28 cellular contexts compared by ENCODE assay signal in the genomic region with DNA sequence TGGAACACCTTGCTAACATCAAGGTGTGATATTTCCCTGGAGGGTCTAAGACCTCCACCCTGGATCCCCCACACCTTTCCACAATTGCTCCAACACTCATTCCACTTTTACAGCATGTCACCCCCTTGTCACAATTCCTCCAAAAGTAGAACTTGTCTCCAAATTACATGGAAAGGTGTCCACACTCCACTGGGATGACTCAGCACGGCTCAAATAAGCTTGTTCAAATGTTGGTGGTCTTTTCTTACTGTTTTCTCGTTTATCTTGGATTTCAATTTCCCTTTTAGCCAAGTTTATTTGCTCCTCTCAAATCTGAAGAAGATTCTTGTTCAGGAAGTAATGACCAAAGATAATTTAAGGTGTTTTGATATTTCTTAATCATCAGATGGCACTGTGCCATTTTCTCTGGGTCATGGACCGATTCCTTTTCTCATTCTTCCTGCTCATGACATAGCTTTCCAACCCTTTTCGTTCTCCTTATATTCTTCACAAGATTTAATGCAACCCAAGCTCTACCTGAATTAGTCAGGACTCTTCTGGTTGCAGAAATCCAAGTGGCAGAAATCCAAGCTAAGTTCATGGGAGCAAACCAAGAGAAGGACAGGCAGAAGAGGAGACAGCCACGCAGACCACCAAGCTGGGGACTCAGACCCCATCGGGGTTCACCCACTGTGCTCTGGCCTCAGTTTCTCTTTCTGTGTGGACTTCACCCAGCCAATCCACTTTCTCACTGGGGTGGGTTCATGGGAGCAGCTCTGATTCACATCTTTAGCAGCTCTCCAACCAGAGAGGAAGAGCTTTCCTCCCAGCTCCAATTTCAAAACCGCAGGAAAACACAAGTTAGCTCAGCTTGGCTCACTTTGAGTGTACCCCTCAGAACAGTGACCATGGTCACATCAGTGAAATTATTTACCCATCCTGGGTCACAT.
DNase-seq lines count a peak whose midpoint lies in the region; ATAC-seq, FAIRE-seq and TF ChIP-seq lines count a peak whose summit lies in the region.
"Had no signal": no experiment of that assay in that cellular context is flagged by ENCODE, and none has a peak within 500 bp of the region (broad histone marks: within the 10 kb centered on the region; RNA-seq: fewer than 3 reads in every experiment).

No MANE protein-coding gene starts in this region.

- H3K4me1 ChIP-seq in K562 (replicated peaks in 1 of 2; ENCODE audit: control insufficient read depth in 2 of 2, insufficient read depth in 2 of 2, low read length in 2 of 2) (peaks cover 6 to 46% of the 10 kb centered on the region in 2 experiments), vagina (peaks cover 6% of the 10 kb centered on the region)

- H3K27me3 Mint-ChIP-seq in glutamatergic neuron (ENCODE audit: unreplicated experiment) (peaks cover 5% of the 10 kb centered on the region), T-helper 17 cell (peaks cover 33% of the 10 kb centered on the region)

- peaks cover 7% of the 10 kb centered on the region for H3K9me3 Mint-ChIP-seq in glutamatergic neuron (ENCODE audit: unreplicated experiment)
- H3K9me3 Mint-ChIP-seq: activated naive CD8-positive, alpha-beta T cell treated with anti-CD3 and anti-CD28 coated beads, Interleukin-2, amount 50 U/mL, for 24 hours; CD8-positive, alpha-beta memory T cell; memory B cell had no signal

- no peaks in the 10 kb centered on the region for H3K9me1 ChIP-seq in K562 (ENCODE audit: control insufficient read depth, insufficient read depth, low read length)

- in situ Hi-C loops in K562 (cut with MboI), result no loop called here

- no peak for TF ChIP-seq EP300 in K562 (IDR thresholded peaks at IDR 0.05; ENCODE audit: low read length)

- ATAC-seq in K562 (no peak), T-helper 17 cell (no peak)
- ATAC-seq: activated CD8-positive, alpha-beta T cell treated with anti-CD3 and anti-CD28 coated beads, Interleukin-2, amount 10 ng/mL, durations not matched to agents 7 days and 5 days; activated naive CD8-positive, alpha-beta T cell treated with anti-CD3 and anti-CD28 coated beads, Interleukin-2, amount 50 U/mL, for 24 hours; left colon; psoas muscle had no signal

- H3K27ac ChIP-seq in K562 (ENCODE audit: extremely low read depth, low read depth, low read length) (no peak overlapping the region), vagina (no peak overlapping the region)
- H3K27ac ChIP-seq: 22Rv1, neutrophil, PC-9, psoas muscle had no signal

- peak; percentile 4 for DNase-seq in NCI-H2107 treated with DMSO at 0.1 percent for 48 hours (lab: John Stamatoyannopoulos, UW; ENCODE audit: unreplicated experiment)
- no peak for DNase-seq in NCI-H2107 (lab: John Stamatoyannopoulos, UW)
- DNase-seq in K562 (ENCODE audit: extremely low read depth in 1 of 4, low spot score in 3 of 4), result no peak
- no peak for DNase-seq in glutamatergic neuron
- DNase-seq in vagina (ENCODE audit: extremely low spot score in 2 of 2), result peak; percentile 75 to 91
- no peak for DNase-seq in stimulated activated naive CD4-positive, alpha-beta T cell treated with Interleukin-2 at 50 U/mL for 16 hours (lab: John Stamatoyannopoulos, UW)
- no peak for DNase-seq in T-helper 17 cell
- DNase-seq in HuH-7.5 (ENCODE audit: low spot score), result no peak
- DNase-seq: activated CD4-positive, CD25-positive, alpha-beta regulatory T cell treated with anti-CD3 and anti-CD28 coated beads, Interleukin-2, amount 50 U/mL, for 72 hours; activated CD8-positive, alpha-beta T cell treated with anti-CD3 and anti-CD28 coated beads, Interleukin-2, amount 10 ng/mL, durations not matched to agents 7 days and 5 days; activated gamma-delta T cell; activated naive CD8-positive, alpha-beta T cell treated with anti-CD3 and anti-CD28 coated beads, Interleukin-2, amount 50 U/mL, for 24 hours; CD8-positive, alpha-beta memory T cell; cortex of kidney; DMS153; GOT3; Kasumi-1; left colon; NCI-H1105 treated with DMSO at 0.1 percent for 48 hours; NCI-H2029 treated with DMSO at 0.1 percent for 48 hours; PC-9; psoas muscle; SHP77 treated with DMSO at 0.1 percent for 48 hours; trophoblast cell had no signal

- H3K4me2 ChIP-seq in K562 (ENCODE audit: insufficient read depth, low read length), result no peak overlapping the region
- H3K4me2 ChIP-seq: PC-9 had no signal

- CTCF ChIA-PET in K562 (lab: Yijun Ruan, JAX; ENCODE audit: low intra/inter-chr PET ratio), result interaction anchor here (0.6 kb wide), 1 partner anchor 503 kb away, joined by 3 read pairs; no protein-coding TSS in a partner anchor

- peak overlapping the region; percentile 49 for H2AFZ ChIP-seq in K562 (ENCODE audit: low read depth, low read length)
- H2AFZ ChIP-seq: PC-9 had no signal

- no peaks in the 10 kb centered on the region for H4K20me1 ChIP-seq in K562 (replicated peaks; ENCODE audit: control insufficient read depth, insufficient read depth, low read length)

- H3K36me3 Mint-ChIP-seq in glutamatergic neuron (ENCODE audit: unreplicated experiment) (peaks cover 4% of the 10 kb centered on the region), T-helper 17 cell (ENCODE audit: low read depth) (peaks cover 3% of the 10 kb centered on the region)
- H3K36me3 Mint-ChIP-seq: CD8-positive, alpha-beta memory T cell; memory B cell had no signal

- no peak overlapping the region for H3K9ac ChIP-seq in K562 (ENCODE audit: insufficient read depth in 1 of 2, low read depth in 2 of 2, low read length in 2 of 2)

- H3K36me3 ChIP-seq in K562 (ENCODE audit: control insufficient read depth, insufficient read depth, low read length), result no peaks in the 10 kb centered on the region
- H3K36me3 ChIP-seq in vagina, result no peaks in the 10 kb centered on the region
- H3K36me3 ChIP-seq: neutrophil had no signal

- TF ChIP-seq POLR2A in K562 (conservative IDR thresholded peaks at IDR 0.05) (no peak), vagina (IDR thresholded peaks at IDR 0.05) (no peak)

- no peak for TF ChIP-seq RAD21 in K562 (CRISPR knock-in tag; conservative IDR thresholded peaks at IDR 0.05 in 1 of 2, IDR thresholded peaks at IDR 0.05 in 1 of 2)

- POLR2A ChIA-PET in K562 (lab: Yijun Ruan, JAX), result interaction anchor here (0.6 to 1.5 kb wide), 6 partner anchors 10 to 769 kb away, joined by 3 to 4 read pairs (median 3); no protein-coding TSS in a partner anchor

- intact Hi-C loops in K562 (cut with micrococcal nuclease), result no loop called here
- intact Hi-C loops in vagina (cut with DNase I), result loop anchor here (10.0 kb wide), 1 partner anchor 109 kb away; a partner anchor contains a TSS

- no peak for FAIRE-seq in K562 (lab: Jason Lieb, UNC)
- FAIRE-seq: GM18507 had no signal

- no peak overlapping the region for H3K4me3 Mint-ChIP-seq in glutamatergic neuron (ENCODE audit: unreplicated experiment)
- H3K4me3 Mint-ChIP-seq in T-helper 17 cell, result no peak overlapping the region
- H3K4me3 Mint-ChIP-seq: activated CD8-positive, alpha-beta T cell treated with anti-CD3 and anti-CD28 coated beads, Interleukin-2, amount 10 ng/mL, durations not matched to agents 7 days and 5 days; activated naive CD8-positive, alpha-beta T cell treated with anti-CD3 and anti-CD28 coated beads, Interleukin-2, amount 50 U/mL, for 24 hours; CD8-positive, alpha-beta memory T cell; memory B cell had no signal

- no peaks in the 10 kb centered on the region for H3K79me2 ChIP-seq in K562 (ENCODE audit: control insufficient read depth, insufficient read depth, low read length)

- H3K4me1 Mint-ChIP-seq in glutamatergic neuron (ENCODE audit: low read depth, unreplicated experiment) (peaks cover 25% of the 10 kb centered on the region), T-helper 17 cell (no peaks in the 10 kb centered on the region)
- H3K4me1 Mint-ChIP-seq: activated naive CD8-positive, alpha-beta T cell treated with anti-CD3 and anti-CD28 coated beads, Interleukin-2, amount 50 U/mL, for 24 hours; CD8-positive, alpha-beta memory T cell; memory B cell had no signal

- H3K27me3 ChIP-seq in K562 (ENCODE audit: control insufficient read depth in 2 of 2, insufficient read depth in 2 of 2, low read length in 2 of 2), result no peaks in the 10 kb centered on the region
- H3K27me3 ChIP-seq in vagina, result no peaks in the 10 kb centered on the region
- H3K27me3 ChIP-seq: neutrophil had no signal

- no peak for TF ChIP-seq CTCF in K562 (IDR thresholded peaks at IDR 0.05 in 2 of 3, conservative IDR thresholded peaks at IDR 0.05 in 1 of 3; ENCODE audit: insufficient read depth in 2 of 3, low read depth in 1 of 3, low read length in 3 of 3)
- TF ChIP-seq CTCF in glutamatergic neuron (IDR thresholded peaks at IDR 0.05; ENCODE audit: partially characterized antibody, unreplicated experiment), result no peak
- TF ChIP-seq CTCF in vagina (IDR thresholded peaks at IDR 0.05), result no peak

- WGBS in K562 (ENCODE audit: insufficient coverage, low coverage, missing lambda C conversion rate), result 3% methylated on average over 7 of the region's 7 CpGs

- H3K9me3 ChIP-seq in K562 (replicated peaks; ENCODE audit: control insufficient read depth, insufficient read depth, low read depth, low read length), result no peaks in the 10 kb centered on the region
- no peaks in the 10 kb centered on the region for H3K9me3 ChIP-seq in vagina
- no peaks in the 10 kb centered on the region for H3K9me3 ChIP-seq in T-helper 17 cell (ENCODE audit: control insufficient read depth, low read length, poor library complexity, severe bottlenecking)
- H3K9me3 ChIP-seq: neutrophil, psoas muscle had no signal

- no peak overlapping the region for H3K4me3 ChIP-seq in K562
- no peak overlapping the region for H3K4me3 ChIP-seq in vagina
- H3K4me3 ChIP-seq: PC-9, psoas muscle had no signal

- H3K27ac Mint-ChIP-seq in glutamatergic neuron (ENCODE audit: unreplicated experiment) (peak overlapping the region; percentile 14), T-helper 17 cell (no peak overlapping the region)
- H3K27ac Mint-ChIP-seq: activated CD8-positive, alpha-beta T cell treated with anti-CD3 and anti-CD28 coated beads, Interleukin-2, amount 10 ng/mL, durations not matched to agents 7 days and 5 days; activated naive CD8-positive, alpha-beta T cell treated with anti-CD3 and anti-CD28 coated beads, Interleukin-2, amount 50 U/mL, for 24 hours; memory B cell had no signal

- no TSS peak for BruUV-seq in K562 (replicated peaks; lab: Mats Ljungman, UMichigan)

TF ChIP-seq in K562, 482 proteins besides CTCF, POLR2A, EP300 and RAD21 (continues in another document):
- TF ChIP-seq ZNF24 (IDR thresholded peaks at IDR 0.05) (no peak), IRF2 (CRISPR knock-in tag; IDR thresholded peaks at IDR 0.05) (no peak), NFE2 (IDR thresholded peaks at IDR 0.05; ENCODE audit: low read depth) (peak; percentile 88), NFIC (IDR thresholded peaks at IDR 0.05) (peak; percentile 85), MAFK (IDR thresholded peaks at IDR 0.05; ENCODE audit: low read length) (peak; percentile 57; the same call in 1 of the 2 replicates), C11orf30 (IDR thresholded peaks at IDR 0.05; ENCODE audit: low read depth) (peak; percentile 84), FOSL1 (tag; conservative IDR thresholded peaks at IDR 0.05) (peak; percentile 32), ZNF717 (CRISPR knock-in tag; IDR thresholded peaks at IDR 0.05) (no peak), MAFG (tag; conservative IDR thresholded peaks at IDR 0.05) (peak; percentile 82), ZNF316 (IDR thresholded peaks at IDR 0.05) (peak; percentile 75), ZNF133 (CRISPR knock-in tag; IDR thresholded peaks at IDR 0.05) (no peak), CAMTA2 (CRISPR knock-in tag; conservative IDR thresholded peaks at IDR 0.05) (no peak)

Comparison
In these comparisons a context has a peak if more than half of its experiments do, and no peak if none do; other contexts are left out.
1. DNase-seq: peak in NCI-H2107 treated with DMSO at 0.1 percent for 48 hours (single experiment) and vagina (2 of 2); none in NCI-H2107 (single experiment), K562 (0 of 4), glutamatergic neuron (single experiment), stimulated activated naive CD4-positive, alpha-beta T cell treated with Interleukin-2 at 50 U/mL for 16 hours (single experiment), T-helper 17 cell (0 of 3) and HuH-7.5 (single experiment).